Comparison of ENCODE assay signal across 8 cellular contexts in the genomic region with DNA sequence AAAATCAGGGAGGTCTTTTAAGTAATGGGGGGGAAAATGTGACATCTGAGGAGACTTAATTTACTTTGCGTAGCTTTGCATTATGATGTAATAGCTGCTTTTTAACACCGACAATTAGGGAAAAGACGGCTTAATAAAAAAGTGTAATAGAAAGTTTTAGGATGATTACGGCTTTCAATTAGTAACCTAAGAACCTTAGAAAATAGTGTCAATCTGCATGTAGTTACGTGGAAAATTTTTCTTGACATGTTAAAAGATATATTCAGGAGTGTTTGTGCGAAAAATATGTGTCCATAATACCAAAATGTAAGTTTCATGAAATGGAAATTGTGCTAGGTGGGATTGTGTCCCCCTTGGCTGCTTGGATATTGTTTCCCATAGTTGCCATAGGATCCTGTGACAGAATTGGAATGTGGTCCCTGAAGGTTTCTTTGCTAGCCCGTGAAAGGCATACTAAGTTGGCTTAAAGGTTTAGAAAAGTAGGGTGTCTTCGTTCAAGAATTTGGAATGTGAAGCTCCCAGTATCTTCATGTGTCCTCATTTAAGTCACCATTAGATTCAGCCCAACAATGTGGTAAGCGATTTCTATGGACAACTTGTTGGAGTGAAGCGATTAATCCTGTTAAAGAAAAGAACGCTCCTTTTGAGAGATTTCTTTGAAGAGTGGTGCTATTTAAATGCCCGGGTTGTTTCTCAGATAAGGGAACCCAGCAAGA. TPM values are rescaled to one million over a fixed set of nuclear protein-coding genes. Genes with fewer than 3 reads are reported as not detected.
DNase-seq lines count a peak whose midpoint lies in the region; ATAC-seq, FAIRE-seq and TF ChIP-seq lines count a peak whose summit lies in the region.

No MANE protein-coding gene starts in this region.

- peaks cover 25 to 28% of the 10 kb centered on the region in 2 donors for H3K4me1 Mint-ChIP-seq in natural killer cell treated with Interleukin-12 subunit alpha and Interleukin-12 subunit beta and Interleukin-15 and Interleukin-18, amount 100 ng/mL, for 72 hours (ENCODE audit: low read depth in 2 of 2)

- POLR2A ChIA-PET in H1 (lab: Charles Lee; ENCODE audit: partially characterized antibody): interaction anchor here (0.8 to 4.5 kb wide), 4 partner anchors 9 to 20 kb away, joined by 3 to 23 read pairs (median 6); no protein-coding TSS in a partner anchor

- H3K56ac ChIP-seq in H1 (replicated peaks; ENCODE audit: insufficient read length, low read depth, low read length): no peak overlapping the region

- H4K91ac ChIP-seq in H1 (replicated peaks; ENCODE audit: insufficient read length, low read length): no peak overlapping the region

- no peak for ATAC-seq in natural killer cell treated with Interleukin-12 subunit alpha and Interleukin-12 subunit beta and Interleukin-15 and Interleukin-18, amount 100 ng/mL, for 72 hours

- no peak overlapping the region for H3K23ac ChIP-seq in H1 (ENCODE audit: insufficient read length)

- no peaks in the 10 kb centered on the region for H3K36me3 Mint-ChIP-seq in natural killer cell treated with Interleukin-12 subunit alpha and Interleukin-12 subunit beta and Interleukin-15 and Interleukin-18, amount 100 ng/mL, for 72 hours

- no peak for TF ChIP-seq POLR2A in H1 (IDR thresholded peaks at IDR 0.05; ENCODE audit: control extremely low read depth in 1 of 2, low read depth in 2 of 2, low read length in 2 of 2)

- no peak overlapping the region for H2BK12ac ChIP-seq in H1 (ENCODE audit: low read depth, low read length)

- H3K4me3 ChIP-seq in MG63: peak overlapping the region; percentile 77
- H3K4me3 ChIP-seq in H1 (ENCODE audit: extremely low read depth in 1 of 4, insufficient read depth in 2 of 4, low read depth in 3 of 4, low read length in 4 of 4): peak overlapping the region; percentile 68 to 91 (median 86)

- H3K9ac ChIP-seq in H1 (replicated peaks in 1 of 4; ENCODE audit: extremely low read depth in 1 of 4, low read depth in 3 of 4, low read length in 3 of 4): no peak overlapping the region

- peak overlapping the region in 1 of 2 donors; percentile 60 for H3K27ac Mint-ChIP-seq in natural killer cell treated with Interleukin-12 subunit alpha and Interleukin-12 subunit beta and Interleukin-15 and Interleukin-18, amount 100 ng/mL, for 72 hours

- H3K4me3 Mint-ChIP-seq in natural killer cell treated with Interleukin-12 subunit alpha and Interleukin-12 subunit beta and Interleukin-15 and Interleukin-18, amount 100 ng/mL, for 72 hours: peak overlapping the region; percentile 91

- peaks cover 1 to 7% (median 5%) of the 10 kb centered on the region in 4 experiments; a peak in 4 of 7 replicates for H3K4me1 ChIP-seq in H1 (replicated peaks in 1 of 4; ENCODE audit: control insufficient read depth in 3 of 4, insufficient read depth in 4 of 4, low read length in 3 of 4)

- FAIRE-seq in H1 (lab: Jason Lieb, UNC): no peak

- no peak overlapping the region for H2AFZ ChIP-seq in H1 (ENCODE audit: low read length)

- no peak overlapping the region for H2BK120ac ChIP-seq in H1 (replicated peaks; ENCODE audit: low read depth, low read length)

- peaks cover 49 to 69% of the 10 kb centered on the region in 2 donors for H3K27me3 Mint-ChIP-seq in natural killer cell treated with Interleukin-12 subunit alpha and Interleukin-12 subunit beta and Interleukin-15 and Interleukin-18, amount 100 ng/mL, for 72 hours

- H2BK5ac ChIP-seq in H1 (ENCODE audit: low read depth, low read length): no peak overlapping the region

- no peak overlapping the region for H4K8ac ChIP-seq in H1 (ENCODE audit: extremely low read depth, insufficient read depth, low read length)

- H3K4me2 ChIP-seq in H1 (ENCODE audit: insufficient read depth in 1 of 2, low read depth in 2 of 2, low read length in 2 of 2): peak overlapping the region; percentile 78 to 85

- no peak overlapping the region for H4K5ac ChIP-seq in H1 (ENCODE audit: insufficient read length, low read depth, low read length)

- WGBS in H1 (ENCODE audit: extremely low coverage in 1 of 2, insufficient coverage in 1 of 2, insufficient read length in 1 of 2, insufficient replicate concordance in 2 of 2, low coverage in 1 of 2, low lambda C conversion rate in 2 of 2, missing lambda C conversion rate in 1 of 2), 2 experiments: 71% methylated on average over 12 of the region's 12 CpGs; no CpG with 5 or more reads in 1 of the 2 experiments

- H3K9me3 Mint-ChIP-seq in natural killer cell treated with Interleukin-12 subunit alpha and Interleukin-12 subunit beta and Interleukin-15 and Interleukin-18, amount 100 ng/mL, for 72 hours: no peaks in the 10 kb centered on the region

- no peak overlapping the region for H2BK15ac ChIP-seq in H1 (ENCODE audit: low read length)

- TF ChIP-seq CTCF in C4-2B (conservative IDR thresholded peaks at IDR 0.05) (no peak), H1 (IDR thresholded peaks at IDR 0.05; ENCODE audit: control extremely low read depth in 1 of 3, insufficient read depth in 1 of 3, low read depth in 1 of 3, low read length in 3 of 3) (no peak)

- 0 out of 2 replicates have a peak, but pooled peaks cover 2% of the 10 kb centered on the region for H3K79me1 ChIP-seq in H1 (ENCODE audit: low read depth, low read length)

- H3K27me3 ChIP-seq in MG63 (no peaks in the 10 kb centered on the region), H1 (replicated peaks in 1 of 4; ENCODE audit: control insufficient read depth in 3 of 4, extremely low read depth in 1 of 4, insufficient read depth in 3 of 4, low read length in 3 of 4) (peaks cover 0 to 11% (median 10%) of the 10 kb centered on the region in 4 experiments; a peak in 6 of 7 replicates)

- no peak overlapping the region for H3K14ac ChIP-seq in H1 (ENCODE audit: insufficient read length)

- H3K36me3 ChIP-seq in MG63 (peaks cover 29% of the 10 kb centered on the region), H1 (ENCODE audit: control insufficient read depth in 2 of 4, insufficient read depth in 4 of 4, low read length in 3 of 4) (peaks cover 0 to 23% (median 9%) of the 10 kb centered on the region in 4 experiments; a peak in 7 of 8 replicates)

- TF ChIP-seq EP300 in H1 (IDR thresholded peaks at IDR 0.05; ENCODE audit: borderline replicate concordance in 1 of 2, low read depth in 2 of 2, low read length in 2 of 2): no peak

- H3K27ac ChIP-seq in C4-2B (peak overlapping the region; percentile 41; the same call in 1 of the 2 replicates), H1 (ENCODE audit: low read depth, low read length) (no peak overlapping the region)

- no peak overlapping the region for H2BK20ac ChIP-seq in H1 (ENCODE audit: low read length)

- no peak for TF ChIP-seq RAD21 in H1 (IDR thresholded peaks at IDR 0.05 in 1 of 2, conservative IDR thresholded peaks at IDR 0.05 in 1 of 2; ENCODE audit: low read depth in 2 of 2, low read length in 2 of 2)

- peaks cover 19 to 58% of the 10 kb centered on the region in 2 experiments for H3K79me2 ChIP-seq in H1 (ENCODE audit: control insufficient read depth in 1 of 2, insufficient read depth in 2 of 2, low read length in 2 of 2)

- H4K20me1 ChIP-seq in H1 (replicated peaks in 1 of 2; ENCODE audit: control insufficient read depth in 1 of 2, insufficient read depth in 2 of 2, low read length in 2 of 2): peaks cover 14 to 21% of the 10 kb centered on the region in 2 experiments

- no peak overlapping the region for H2AK5ac ChIP-seq in H1 (ENCODE audit: low read depth, low read length)

- H3K9me3 ChIP-seq in MG63: no peaks in the 10 kb centered on the region
- no peaks in the 10 kb centered on the region for H3K9me3 ChIP-seq in H1 (ENCODE audit: insufficient read depth in 2 of 2, low read depth in 1 of 2, low read length in 1 of 2)

- DNase-seq in MG63 (no peak), H1 (ENCODE audit: low read depth in 1 of 2, low spot score in 2 of 2) (no peak), dermis blood vessel endothelial cell (no peak), NCI-H2107 (lab: John Stamatoyannopoulos, UW) (no peak), hypothalamus (lab: John Stamatoyannopoulos, UW) (no peak), NCI-H226 (no peak)
- DNase-seq in natural killer cell treated with Interleukin-12 subunit alpha and Interleukin-12 subunit beta and Interleukin-15 and Interleukin-18, amount 100 ng/mL, for 72 hours (ENCODE audit: low spot score): no peak

- H3K18ac ChIP-seq in H1 (ENCODE audit: extremely low read depth, low read length): no peak overlapping the region

- CTCF ChIA-PET in H1 (lab: Charles Lee; ENCODE audit: partially characterized antibody): interaction anchor here (0.9 to 3.8 kb wide), 5 partner anchors 8 to 21 kb away, joined by 3 to 13 read pairs (median 8); no protein-coding TSS in a partner anchor

- H3K23me2 ChIP-seq in H1 (ENCODE audit: low read depth, low read length): peaks cover 8% of the 10 kb centered on the region

- no peak overlapping the region for H3K4ac ChIP-seq in H1 (replicated peaks; ENCODE audit: insufficient read length, low read depth, low read length)

TF ChIP-seq in H1, 55 proteins besides CTCF, POLR2A, EP300 and RAD21 (continues in another document):
- no peak for TF ChIP-seq SAP30 (IDR thresholded peaks at IDR 0.05; ENCODE audit: insufficient read depth, insufficient replicate concordance, low read length)
- no peak for TF ChIP-seq MAFK (IDR thresholded peaks at IDR 0.05; ENCODE audit: low read depth, low read length)
- TF ChIP-seq BRCA1 (IDR thresholded peaks at IDR 0.05; ENCODE audit: low read depth, low read length): no peak
- no peak for TF ChIP-seq EZH2 (IDR thresholded peaks at IDR 0.05; ENCODE audit: low read depth, low read length, severe bottlenecking)
- no peak for TF ChIP-seq GABPA (IDR thresholded peaks at IDR 0.05; ENCODE audit: borderline replicate concordance, insufficient read depth, low read length)
- TF ChIP-seq NANOG (IDR thresholded peaks at IDR 0.05; ENCODE audit: insufficient read depth, low read depth, low read length, poor library complexity, severe bottlenecking): no peak
- no peak for TF ChIP-seq KDM1A (IDR thresholded peaks at IDR 0.05; ENCODE audit: borderline replicate concordance, low read length)
- TF ChIP-seq TBP (IDR thresholded peaks at IDR 0.05; ENCODE audit: low read depth, low read length): no peak

RNA-seq across cellular contexts. Expression of a gene that starts 1.9 kb away (rescaled TPM):
- 4.7 and 6.8 TPM in 2 replicates for total RNA-seq in MG63 (2014; rRNA removed; shearing (Covaris generic); ENCODE audit: low replicate concordance)
- 27.0 and 27.9 TPM in 2 replicates for total RNA-seq in H1 (2021; fragmentation: NEBNext Ultra II Directional; extraction: Animal tissue kit (Norgen Biotek cat#: 25700))
- 11.7 and 24.4 TPM in 2 replicates for polyA plus RNA-seq in H1 (2011; rRNA removed)
- 17.4 TPM for polyA plus RNA-seq in H1 (2011; cell fraction: cytosol; rRNA removed)
- 35.8 TPM for polyA plus RNA-seq in H1 (2011; cell fraction: nucleus; rRNA removed)
- polyA plus RNA-seq in H1 (2012, experiment 1 of 2): 7.3 to 10.4 TPM (median 9.0 TPM) in 4 replicates
- polyA plus RNA-seq in H1 (2012, experiment 2 of 2): 4.7 TPM
- 18.4 TPM for polyA plus RNA-seq in H1 (2013, experiment 1 of 2)
- polyA plus RNA-seq in H1 (2013, experiment 2 of 2): 19.6 TPM
- 25.7 and 42.7 TPM in 2 replicates for polyA minus RNA-seq in H1 (2011; rRNA and poly(A)+ RNA removed)
- polyA minus RNA-seq in H1 (2011; cell fraction: cytosol; rRNA and poly(A)+ RNA removed): 21.7 TPM
- polyA minus RNA-seq in H1 (2011; cell fraction: nucleus; rRNA and poly(A)+ RNA removed): 68.1 TPM
- total RNA-seq in natural killer cell treated with Interleukin-12 subunit alpha and Interleukin-12 subunit beta and Interleukin-15 and Interleukin-18, amount 100 ng/mL, for 72 hours: under 1 TPM; 0.74 to 0.78 TPM
- total RNA-seq in dermis blood vessel endothelial cell: 16.2 and 19.1 TPM in 2 replicates
